Comparison of ENCODE assay signal across 22 cellular contexts in genomic region chr22:41356430-41357028, GRCh38.
"Had no signal": no experiment of that assay in that cellular context is flagged by ENCODE, and none has a peak within 500 bp of the region (broad histone marks: within the 10 kb centered on the region; RNA-seq: fewer than 3 reads in every experiment).

No MANE protein-coding gene starts in this region.

- H3K27me3 ChIP-seq: SJCRH30 had no signal

- H3K4me2 ChIP-seq: KMS-11 had no signal

- H3K4me3 ChIP-seq: SJCRH30 had no signal

- H3K9ac ChIP-seq: KMS-11 had no signal

- H3K27ac ChIP-seq: HL-60, KMS-11, SJCRH30 had no signal

- DNase-seq: Kasumi-1, MM.1S, NCI-H1092 treated with DMSO at 0.1 percent for 48 hours, NCI-H1436, NCI-H187, NCI-H2029, NCI-H2081 treated with DMSO at 0.1 percent for 48 hours, NCI-H2171, NCI-H226, NCI-H446, NCI-H510A, NCI-H524 treated with DMSO at 0.1 percent for 48 hours, NCI-H69, NCI-H774, SHP77 treated with DMSO at 0.1 percent for 48 hours, SJCRH30 had no signal

- H3K4me1 ChIP-seq: SJCRH30 had no signal

- FAIRE-seq: HTR-8/SVneo had no signal

- ATAC-seq: Panc1, Right ventricle myocardium inferior, SK-N-SH treated with all-trans-retinoic acid at 6 μM for 48 hours had no signal

- H3K9me3 ChIP-seq: SJCRH30 had no signal
